In the genomic region with DNA sequence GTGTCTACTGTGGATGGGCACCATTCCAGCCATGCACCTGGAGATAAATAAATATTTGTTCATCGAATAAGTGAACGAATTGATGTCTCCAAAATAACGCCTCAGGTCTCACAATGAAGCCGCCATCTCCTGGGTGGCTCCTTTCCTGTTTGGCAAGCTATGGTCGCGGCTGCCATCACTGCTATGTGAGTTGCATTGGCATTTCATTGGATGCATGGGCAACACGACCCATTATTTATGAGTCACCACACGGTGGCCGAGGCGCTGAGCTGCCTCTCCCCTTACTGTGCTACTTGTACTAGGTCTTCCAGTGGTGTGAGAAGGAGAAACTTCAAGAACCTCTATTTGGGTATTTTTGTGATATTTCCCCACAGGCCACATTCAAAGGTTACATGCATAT, we compare ENCODE assay signal across 25 cellular contexts.
"Had no signal": no experiment of that assay in that cellular context is flagged by ENCODE, and none has a peak within 500 bp of the region (broad histone marks: within the 10 kb centered on the region; RNA-seq: fewer than 3 reads in every experiment).

No MANE protein-coding gene starts in this region.

- H3K4me3 ChIP-seq: ascending aorta, right lobe of liver, testis, transverse colon had no signal

- DNase-seq: activated CD4-positive, alpha-beta memory T cell treated with anti-CD3 and anti-CD28 coated beads for 36 hours; activated CD4-positive, alpha-beta T cell treated with anti-CD3 and anti-CD28 coated beads, Interleukin-2, amount 10 ng/mL, durations not matched to agents 24 days and 14 days; activated CD4-positive, CD25-positive, alpha-beta regulatory T cell treated with anti-CD3 and anti-CD28 coated beads, Interleukin-2, amount 50 U/mL, for 72 hours; activated CD8-positive, alpha-beta memory T cell treated with anti-CD3 and anti-CD28 coated beads, Interleukin-2, amount 50 U/mL, for 4 hours; activated gamma-delta T cell; activated naive CD4-positive, alpha-beta T cell treated with anti-CD3 and anti-CD28 coated beads, Interleukin-2, amount 10 ng/mL, durations not matched to agents 7 days and 5 days; activated naive CD8-positive, alpha-beta T cell treated with anti-CD3 and anti-CD28 coated beads, Interleukin-2, amount 10 ng/mL, durations not matched to agents 7 days and 5 days; activated T-cell treated with anti-CD3 and anti-CD28 coated beads, Interleukin-2, amount 50 U/mL, for 1 hour; brain microvascular endothelial cell; cortex of kidney; effector memory CD8-positive, alpha-beta T cell; erythroblast; foreskin fibroblast; head of caudate nucleus; hippocampal formation; kidney; left colon; mammary epithelial cell; right lobe of liver; stimulated activated CD4-positive, alpha-beta T cell treated with anti-CD3 and anti-CD28 coated beads, Interleukin-2, amount 100 ng/mL, for 48 hours; stimulated activated naive CD8-positive, alpha-beta T cell treated with anti-CD3 and anti-CD28 coated beads, Interleukin-15, Interleukin-2, amounts not matched to agents 100 U/mL and 50 U/mL, for 24 hours; testis; transverse colon had no signal

- H3K27ac ChIP-seq: ascending aorta, brain microvascular endothelial cell, neutrophil, right lobe of liver, testis, transverse colon had no signal
